ENCODE assay signal across 1 cellular context in the genomic region with DNA sequence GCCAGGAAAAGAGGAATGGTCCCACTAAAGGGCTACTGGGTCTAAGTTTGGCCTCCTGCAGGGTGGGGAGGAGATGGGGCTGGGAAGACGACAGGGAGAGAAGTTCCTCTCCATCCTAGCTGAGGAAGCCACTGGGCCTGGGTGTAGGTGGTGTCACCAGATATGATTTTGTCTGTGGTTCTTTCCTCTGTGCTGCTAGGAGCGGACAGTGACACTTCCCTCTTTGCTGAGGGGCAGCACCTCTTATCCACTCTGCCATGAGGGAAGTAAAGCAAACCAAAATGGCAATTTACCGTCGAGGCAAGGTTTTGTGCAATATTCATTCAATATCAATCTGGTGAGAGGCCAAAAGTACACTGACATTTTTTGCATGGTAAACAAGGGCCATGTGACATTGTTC.
TF ChIP-seq lines count a peak whose summit lies in the region.

No MANE protein-coding gene starts in this region.

TF ChIP-seq in HepG2, 621 proteins besides CTCF, POLR2A, EP300 and RAD21:
- TF ChIP-seq, protein P1, sequence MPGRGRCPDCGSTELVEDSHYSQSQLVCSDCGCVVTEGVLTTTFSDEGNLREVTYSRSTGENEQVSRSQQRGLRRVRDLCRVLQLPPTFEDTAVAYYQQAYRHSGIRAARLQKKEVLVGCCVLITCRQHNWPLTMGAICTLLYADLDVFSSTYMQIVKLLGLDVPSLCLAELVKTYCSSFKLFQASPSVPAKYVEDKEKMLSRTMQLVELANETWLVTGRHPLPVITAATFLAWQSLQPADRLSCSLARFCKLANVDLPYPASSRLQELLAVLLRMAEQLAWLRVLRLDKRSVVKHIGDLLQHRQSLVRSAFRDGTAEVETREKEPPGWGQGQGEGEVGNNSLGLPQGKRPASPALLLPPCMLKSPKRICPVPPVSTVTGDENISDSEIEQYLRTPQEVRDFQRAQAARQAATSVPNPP (CRISPR knock-in tag; IDR thresholded peaks at IDR 0.05) = no peak
- no peak for TF ChIP-seq ZNF720 (CRISPR knock-in tag; IDR thresholded peaks at IDR 0.05)
- TF ChIP-seq, protein P2, sequence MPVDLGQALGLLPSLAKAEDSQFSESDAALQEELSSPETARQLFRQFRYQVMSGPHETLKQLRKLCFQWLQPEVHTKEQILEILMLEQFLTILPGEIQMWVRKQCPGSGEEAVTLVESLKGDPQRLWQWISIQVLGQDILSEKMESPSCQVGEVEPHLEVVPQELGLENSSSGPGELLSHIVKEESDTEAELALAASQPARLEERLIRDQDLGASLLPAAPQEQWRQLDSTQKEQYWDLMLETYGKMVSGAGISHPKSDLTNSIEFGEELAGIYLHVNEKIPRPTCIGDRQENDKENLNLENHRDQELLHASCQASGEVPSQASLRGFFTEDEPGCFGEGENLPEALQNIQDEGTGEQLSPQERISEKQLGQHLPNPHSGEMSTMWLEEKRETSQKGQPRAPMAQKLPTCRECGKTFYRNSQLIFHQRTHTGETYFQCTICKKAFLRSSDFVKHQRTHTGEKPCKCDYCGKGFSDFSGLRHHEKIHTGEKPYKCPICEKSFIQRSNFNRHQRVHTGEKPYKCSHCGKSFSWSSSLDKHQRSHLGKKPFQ (CRISPR knock-in tag; IDR thresholded peaks at IDR 0.05; ENCODE audit: insufficient replicate concordance) = peak; percentile 24
- TF ChIP-seq HNF4G (IDR thresholded peaks at IDR 0.05; ENCODE audit: borderline replicate concordance, low read depth, low read length) = no peak
- no peak for TF ChIP-seq HNF4G (CRISPR knock-in tag; IDR thresholded peaks at IDR 0.05; ENCODE audit: borderline replicate concordance, low read depth)
- no peak for TF ChIP-seq FOXA1 (IDR thresholded peaks at IDR 0.05)
- peak; percentile 24; the same call in 1 of the 2 replicates for TF ChIP-seq FOXA1 (CRISPR knock-in tag; IDR thresholded peaks at IDR 0.05)
- TF ChIP-seq HHEX (CRISPR knock-in tag; IDR thresholded peaks at IDR 0.05) = no peak
- TF ChIP-seq RELA (CRISPR knock-in tag; IDR thresholded peaks at IDR 0.05) = no peak
